8 cellular contexts compared by ENCODE assay signal in genomic region chr11:14270690-14271542, GRCh38.
DNase-seq lines count a peak whose midpoint lies in the region; ATAC-seq lines count a peak whose summit lies in the region.

No MANE protein-coding gene starts in this region.

- ATAC-seq in GM18498 (IDR thresholded peaks at IDR 0.05; ENCODE audit: unreplicated experiment) (peak; percentile 66), GM21576 (IDR thresholded peaks at IDR 0.05; ENCODE audit: unreplicated experiment) (peak; percentile 77)

- H3K27ac ChIP-seq in KOPT-K1 (ENCODE audit: low read depth, low read length, poor library complexity, severe bottlenecking): peak overlapping the region; percentile 55

- DNase-seq in globus pallidus (ENCODE audit: low spot score) (peak; percentile 59), NCI-H446 treated with DMSO at 0.1 percent for 48 hours (lab: John Stamatoyannopoulos, UW) (no peak), NCI-H526 (lab: John Stamatoyannopoulos, UW) (no peak), middle frontal gyrus (ENCODE audit: extremely low spot score, low spot score) (no peak)
- no peak for DNase-seq in activated effector memory CD4-positive, alpha-beta T cell treated with Interleukin-2 at 50 U/mL for 16 hours

- no peaks in the 10 kb centered on the region for H3K9me3 ChIP-seq in KOPT-K1 (ENCODE audit: insufficient read depth, low read length, poor library complexity, severe bottlenecking)

- H3K36me3 ChIP-seq in KOPT-K1 (ENCODE audit: insufficient read depth, low read length): peaks cover 34% of the 10 kb centered on the region
